In the genomic region with DNA sequence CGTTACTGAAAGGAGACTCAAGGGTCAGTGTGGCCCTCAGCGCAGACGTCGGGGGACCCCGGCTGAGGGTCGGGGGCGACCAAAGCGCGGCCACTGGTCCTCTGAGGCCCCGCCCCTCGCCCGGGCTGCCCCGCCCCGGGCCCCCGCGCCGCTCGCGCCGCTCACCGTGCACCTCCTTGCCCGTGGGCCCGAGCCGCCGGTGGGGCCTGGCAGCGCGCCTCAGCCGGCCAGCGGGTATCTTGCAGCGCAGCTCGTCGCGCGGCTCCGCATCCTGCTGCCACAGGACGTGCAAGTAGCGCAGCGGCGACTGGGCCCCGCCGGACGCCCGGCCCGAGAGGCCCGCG, we compare ENCODE assay signal across 8 cellular contexts. TPM values are rescaled to one million over a fixed set of nuclear protein-coding genes. Genes with fewer than 3 reads are reported as not detected.
DNase-seq lines count a peak whose midpoint lies in the region; ATAC-seq, FAIRE-seq and TF ChIP-seq lines count a peak whose summit lies in the region.

No MANE protein-coding gene starts in this region.

- DNase-seq in GM12891 (ENCODE audit: insufficient read length, low spot score), result peak; percentile 51
- DNase-seq in LNCaP clone FGC (ENCODE audit: low read depth), result no peak
- DNase-seq in activated T-helper 2 cell treated with anti-CD3 and anti-CD28 coated beads, Interferon-gamma antibody, Interleukin-2, Interleukin-4, amounts not matched to agents 10 μg/mL and 5 μg/mL and 100 μg/mL, durations not matched to agents 14 hours and 24 hours and 36 hours (ENCODE audit: low spot score), result peak; percentile 58
- DNase-seq in heart right ventricle, result peak; percentile 30 to 52
- no peak for DNase-seq in skeletal muscle cell (ENCODE audit: low read depth)
- no peak for DNase-seq in cortex of kidney (lab: John Stamatoyannopoulos, UW)
- no peak for DNase-seq in cerebellar nuclear complex (lab: John Stamatoyannopoulos, UW)

- peaks cover 23% of the 10 kb centered on the region for H3K4me1 Mint-ChIP-seq in activated T-helper 2 cell treated with anti-CD3 and anti-CD28 coated beads, Interferon-gamma antibody, Interleukin-2, Interleukin-4, amounts not matched to agents 10 μg/mL and 5 μg/mL and 100 μg/mL, durations not matched to agents 14 hours and 24 hours and 36 hours (ENCODE audit: low read depth)

- H3K27ac ChIP-seq in heart right ventricle, result peak overlapping the region; percentile 79 to 96 (median 94)

- ATAC-seq in GM21825 (IDR thresholded peaks at IDR 0.05; ENCODE audit: unreplicated experiment) (peak; percentile 43), heart right ventricle (peak in 7 of 8 donors; percentile 10 to 56 (median 45))

- no peak for TF ChIP-seq POLR2A in GM12891 (IDR thresholded peaks at IDR 0.05; ENCODE audit: low read depth, low read length)

- peak; percentile 9 for FAIRE-seq in GM12891 (lab: Jason Lieb, UNC)

- no peaks in the 10 kb centered on the region for H3K27me3 Mint-ChIP-seq in activated T-helper 2 cell treated with anti-CD3 and anti-CD28 coated beads, Interferon-gamma antibody, Interleukin-2, Interleukin-4, amounts not matched to agents 10 μg/mL and 5 μg/mL and 100 μg/mL, durations not matched to agents 14 hours and 24 hours and 36 hours (ENCODE audit: low read depth)

- H3K9me3 ChIP-seq in heart right ventricle, result peaks cover 0 to 7% (median 0%) of the 10 kb centered on the region in 11 donors

- intact Hi-C loops in activated T-helper 2 cell treated with anti-CD3 and anti-CD28 coated beads, Interferon-gamma antibody, Interleukin-2, Interleukin-4, amounts not matched to agents 10 μg/mL and 5 μg/mL and 100 μg/mL, durations not matched to agents 14 hours and 24 hours and 36 hours (cut with micrococcal nuclease), result loop anchor here (2.0 to 10.0 kb wide), 5 partner anchors 27 to 236 kb away; partner anchors contain the start of genes GCAT, GGA1 and LGALS1
- intact Hi-C loops in heart right ventricle (cut with DNase I), result no loop called here

- TF ChIP-seq CTCF in LNCaP clone FGC (IDR thresholded peaks at IDR 0.05; ENCODE audit: control insufficient read depth, extremely low read depth, insufficient read depth) (no peak), heart right ventricle (IDR thresholded peaks at IDR 0.05) (no peak)

- H3K4me3 Mint-ChIP-seq in activated T-helper 2 cell treated with anti-CD3 and anti-CD28 coated beads, Interferon-gamma antibody, Interleukin-2, Interleukin-4, amounts not matched to agents 10 μg/mL and 5 μg/mL and 100 μg/mL, durations not matched to agents 14 hours and 24 hours and 36 hours (ENCODE audit: low read depth), result peak overlapping the region; percentile 87

- peaks cover 2 to 30% (median 24%) of the 10 kb centered on the region in 9 donors for H3K4me1 ChIP-seq in heart right ventricle

- H3K27ac Mint-ChIP-seq in activated T-helper 2 cell treated with anti-CD3 and anti-CD28 coated beads, Interferon-gamma antibody, Interleukin-2, Interleukin-4, amounts not matched to agents 10 μg/mL and 5 μg/mL and 100 μg/mL, durations not matched to agents 14 hours and 24 hours and 36 hours, result peak overlapping the region; percentile 88

- H3K27me3 ChIP-seq in heart right ventricle, result no peaks in the 10 kb centered on the region

- H3K36me3 Mint-ChIP-seq in activated T-helper 2 cell treated with anti-CD3 and anti-CD28 coated beads, Interferon-gamma antibody, Interleukin-2, Interleukin-4, amounts not matched to agents 10 μg/mL and 5 μg/mL and 100 μg/mL, durations not matched to agents 14 hours and 24 hours and 36 hours (ENCODE audit: low read depth), result peaks cover 32% of the 10 kb centered on the region

- peaks cover 0 to 21% (median 8%) of the 10 kb centered on the region in 9 donors for H3K36me3 ChIP-seq in heart right ventricle

- H3K4me3 ChIP-seq in LNCaP clone FGC (ENCODE audit: low read depth, low read length) (peak overlapping the region; percentile 81), heart right ventricle (peak overlapping the region; percentile 72 to 91 (median 82)), skeletal muscle cell (ENCODE audit: low read depth, low read length) (peak overlapping the region; percentile 67)

- WGBS in heart right ventricle, 2 donors, result 0 to 1% methylated on average over 46 of the region's 46 CpGs

- H3K9me3 Mint-ChIP-seq in activated T-helper 2 cell treated with anti-CD3 and anti-CD28 coated beads, Interferon-gamma antibody, Interleukin-2, Interleukin-4, amounts not matched to agents 10 μg/mL and 5 μg/mL and 100 μg/mL, durations not matched to agents 14 hours and 24 hours and 36 hours, result no peaks in the 10 kb centered on the region

TF ChIP-seq in GM12891, 5 proteins besides CTCF, POLR2A, EP300 and RAD21:
- TF ChIP-seq POLR2AphosphoS5 (IDR thresholded peaks at IDR 0.05; ENCODE audit: low read depth, low read length), result no peak
- TF ChIP-seq POU2F2 (IDR thresholded peaks at IDR 0.05; ENCODE audit: low read depth, low read length), result no peak
- TF ChIP-seq SPI1 (IDR thresholded peaks at IDR 0.05; ENCODE audit: low read depth, low read length), result no peak
TF ChIP-seq in GM12891: peak in this region for 0.

RNA-seq across cellular contexts. Expression of gene ANKRD54, which starts 0.4 kb away (rescaled TPM):
- 9.2 TPM for polyA plus RNA-seq in GM12891 (2012; ENCODE audit: low read depth, missing spikeins)
- total RNA-seq in activated T-helper 2 cell treated with anti-CD3 and anti-CD28 coated beads, Interferon-gamma antibody, Interleukin-2, Interleukin-4, amounts not matched to agents 10 μg/mL and 5 μg/mL and 100 μg/mL, durations not matched to agents 14 hours and 24 hours and 36 hours, result 24.7 and 27.3 TPM in 2 replicates
- 10 to 100 TPM; 11.2 to 21.5 (median 14.4) TPM for total RNA-seq in heart right ventricle
- polyA plus RNA-seq in heart right ventricle, result 10 to 100 TPM; 17.4 to 19.4 TPM

RNA-seq across cellular contexts. Expression of gene EIF3L, which starts 5.5 kb away (rescaled TPM):
- polyA plus RNA-seq in GM12891 (2012; ENCODE audit: low read depth, missing spikeins), result 1,013 TPM
- 462 and 480 TPM in 2 replicates for total RNA-seq in activated T-helper 2 cell treated with anti-CD3 and anti-CD28 coated beads, Interferon-gamma antibody, Interleukin-2, Interleukin-4, amounts not matched to agents 10 μg/mL and 5 μg/mL and 100 μg/mL, durations not matched to agents 14 hours and 24 hours and 36 hours
- 100 to 1,000 TPM; 304 to 489 (median 445) TPM for total RNA-seq in heart right ventricle
- polyA plus RNA-seq in heart right ventricle, result 100 to 1,000 TPM; 135 to 250 TPM

RNA-seq across cellular contexts. Expression of gene GALR3, which starts 20.5 kb away (rescaled TPM):
- polyA plus RNA-seq in GM12891 (2012; ENCODE audit: low read depth, missing spikeins), result not detected
- total RNA-seq in activated T-helper 2 cell treated with anti-CD3 and anti-CD28 coated beads, Interferon-gamma antibody, Interleukin-2, Interleukin-4, amounts not matched to agents 10 μg/mL and 5 μg/mL and 100 μg/mL, durations not matched to agents 14 hours and 24 hours and 36 hours, result 0.28 and 0.32 TPM in 2 replicates
- total RNA-seq in heart right ventricle, result not detected
- polyA plus RNA-seq in heart right ventricle, result under 1 TPM in 1 of 2 donors, not detected in 1; 0.03 TPM

RNA-seq across cellular contexts. Expression of gene GCAT, which starts 36.0 kb away (rescaled TPM):
- polyA plus RNA-seq in GM12891 (2012; ENCODE audit: low read depth, missing spikeins), result 9.6 TPM
- total RNA-seq in activated T-helper 2 cell treated with anti-CD3 and anti-CD28 coated beads, Interferon-gamma antibody, Interleukin-2, Interleukin-4, amounts not matched to agents 10 μg/mL and 5 μg/mL and 100 μg/mL, durations not matched to agents 14 hours and 24 hours and 36 hours, result 24.2 and 25.5 TPM in 2 replicates
- 10 to 100 TPM; 26.7 to 47.8 (median 41.5) TPM for total RNA-seq in heart right ventricle
- 10 to 100 TPM; 29.4 to 63.0 TPM for polyA plus RNA-seq in heart right ventricle

Comparison
In these comparisons a context has a peak if more than half of its experiments do, and no peak if none do; other contexts are left out.
1. DNase-seq: peak in GM12891 (single experiment), activated T-helper 2 cell treated with anti-CD3 and anti-CD28 coated beads, Interferon-gamma antibody, Interleukin-2, Interleukin-4, amounts not matched to agents 10 μg/mL and 5 μg/mL and 100 μg/mL, durations not matched to agents 14 hours and 24 hours and 36 hours (single experiment) and heart right ventricle (2 of 2); none in LNCaP clone FGC (single experiment), skeletal muscle cell (single experiment), cortex of kidney (single experiment) and cerebellar nuclear complex (0 of 2).
2. Peak in every context shown above with its lines, with median percentiles within 50 percentile points of each other: H3K4me3 ChIP-seq.